ENCODE assay signal across 8 cellular contexts in genomic region chr2:155879900-155880299, GRCh38.
DNase-seq lines count a peak whose midpoint lies in the region; TF ChIP-seq lines count a peak whose summit lies in the region.
"Not testable (repeated sequence)": the region's sequence is repeated elsewhere in the genome, so short reads cannot be mapped to it uniquely, and the experiment has no call there.

No MANE protein-coding gene starts in this region.

- H3K27ac Mint-ChIP-seq in Calu3 (ENCODE audit: unreplicated experiment) = peak overlapping the region; percentile 97
- H3K27ac Mint-ChIP-seq in chondrocyte (ENCODE audit: unreplicated experiment) = peak overlapping the region; percentile 23

- not testable (repeated sequence) for H3K4me1 ChIP-seq in trophoblast cell (ENCODE audit: control insufficient read depth in 1 of 2, insufficient read depth in 2 of 2, low read length in 2 of 2)

- WGBS in trophoblast cell (ENCODE audit: extremely low coverage, insufficient coverage, insufficient read length) = no CpG with 5 or more reads among the region's 5 CpGs

- H2BK12ac ChIP-seq in trophoblast cell (ENCODE audit: low read length) = not testable (repeated sequence)

- H3K9ac ChIP-seq in trophoblast cell (ENCODE audit: low read length) = not testable (repeated sequence)

- H3K9me3 ChIP-seq in trophoblast cell (ENCODE audit: insufficient read depth, low read depth, low read length) = not testable (repeated sequence)

- peak overlapping the region; percentile 22 for H3K4me3 Mint-ChIP-seq in Calu3 (ENCODE audit: low read depth, unreplicated experiment)
- H3K4me3 Mint-ChIP-seq in chondrocyte (ENCODE audit: unreplicated experiment) = not testable (repeated sequence)

- H3K4me2 ChIP-seq in trophoblast cell (ENCODE audit: low read length) = not testable (repeated sequence)

- TF ChIP-seq CTCF in Calu3 (IDR thresholded peaks at IDR 0.05; ENCODE audit: unreplicated experiment); chondrocyte (IDR thresholded peaks at IDR 0.05); fibroblast of villous mesenchyme (IDR thresholded peaks at IDR 0.05; ENCODE audit: insufficient read depth, low read depth, low read length): not testable (repeated sequence)

- not testable (repeated sequence) for H3K79me2 ChIP-seq in trophoblast cell (ENCODE audit: control insufficient read depth, insufficient read depth, low read length, poor library complexity)

- not testable (repeated sequence) for H4K8ac ChIP-seq in trophoblast cell (ENCODE audit: low read depth, low read length)

- H3K27me3 Mint-ChIP-seq in Calu3 (ENCODE audit: unreplicated experiment); chondrocyte (ENCODE audit: low read depth): not testable (repeated sequence)

- not testable (repeated sequence) for H3K23ac ChIP-seq in trophoblast cell (ENCODE audit: low read length)

- not testable (repeated sequence) for H4K12ac ChIP-seq in trophoblast cell (ENCODE audit: low read depth, low read length)

- not testable (repeated sequence) for H2AFZ ChIP-seq in trophoblast cell (ENCODE audit: insufficient read depth, low read length, poor library complexity)

- peaks cover 20% of the 10 kb centered on the region for H3K4me1 Mint-ChIP-seq in Calu3 (ENCODE audit: low read depth, unreplicated experiment)
- not testable (repeated sequence) for H3K4me1 Mint-ChIP-seq in chondrocyte (ENCODE audit: low read depth)

- H2BK5ac ChIP-seq in trophoblast cell (ENCODE audit: low read depth, low read length, poor library complexity) = not testable (repeated sequence)

- CTCF ChIA-PET in Calu3 (lab: Charles Lee) = interaction anchor here (0.7 kb wide), 2 partner anchors 34 to 212 kb away, joined by 3 to 4 read pairs; no protein-coding TSS in a partner anchor

- not testable (repeated sequence) for BruUV-seq in Calu3 (replicated peaks; lab: Mats Ljungman, UMichigan)

- intact Hi-C loops in Calu3 (cut with micrococcal nuclease; ENCODE audit: unreplicated experiment) = not testable (repeated sequence)

- not testable (repeated sequence) for H3K14ac ChIP-seq in trophoblast cell (ENCODE audit: low read length)

- H2BK120ac ChIP-seq in trophoblast cell (ENCODE audit: insufficient read depth, low read length, poor library complexity) = not testable (repeated sequence)

- H3K4ac ChIP-seq in trophoblast cell (ENCODE audit: low read depth, low read length) = not testable (repeated sequence)

- not testable (repeated sequence) for H2AK5ac ChIP-seq in trophoblast cell (ENCODE audit: low read length)

- H3K27ac ChIP-seq in trophoblast cell (ENCODE audit: low read depth, low read length) = not testable (repeated sequence)

- not testable (repeated sequence) for H3K36me3 ChIP-seq in trophoblast cell (ENCODE audit: control insufficient read depth in 1 of 2, insufficient read depth in 2 of 2, low read length in 2 of 2)

- peak; percentile 81 for DNase-seq in Calu3
- DNase-seq in HK-2 (ENCODE audit: unreplicated experiment) = peak; percentile 54
- peak; percentile 6 for DNase-seq in NCI-H69 (lab: John Stamatoyannopoulos, UW)
- DNase-seq in SW480 (ENCODE audit: low spot score) = peak; percentile 70
- peak; percentile 77 for DNase-seq in amniotic epithelial cell (ENCODE audit: low read depth)
- not testable (repeated sequence) for DNase-seq in chondrocyte (ENCODE audit: low spot score)
- peak; percentile 6 for DNase-seq in fibroblast of villous mesenchyme (ENCODE audit: low read depth)
- peak; percentile 23 to 24 for DNase-seq in trophoblast cell

- H3K9me3 Mint-ChIP-seq in Calu3 (ENCODE audit: low read depth, unreplicated experiment) (peaks cover 20% of the 10 kb centered on the region), chondrocyte (ENCODE audit: low read depth) (peaks cover 46% of the 10 kb centered on the region)

- not testable (repeated sequence) for H4K91ac ChIP-seq in trophoblast cell (ENCODE audit: low read depth, low read length)

- H3K18ac ChIP-seq in trophoblast cell (ENCODE audit: low read length) = not testable (repeated sequence)

- not testable (repeated sequence) for H3K4me3 ChIP-seq in fibroblast of villous mesenchyme (ENCODE audit: low read depth, low read length); trophoblast cell (ENCODE audit: low read depth, low read length)

- not testable (repeated sequence) for H3K36me3 Mint-ChIP-seq in Calu3 (ENCODE audit: insufficient read depth, unreplicated experiment)
- peaks cover 12% of the 10 kb centered on the region for H3K36me3 Mint-ChIP-seq in chondrocyte (ENCODE audit: low read depth)

- not testable (repeated sequence) for H3K27me3 ChIP-seq in trophoblast cell (ENCODE audit: insufficient read depth, low read length)

- H3K79me1 ChIP-seq in trophoblast cell (ENCODE audit: low read length) = not testable (repeated sequence)
